9 cellular contexts compared by ENCODE assay signal in the genomic region with DNA sequence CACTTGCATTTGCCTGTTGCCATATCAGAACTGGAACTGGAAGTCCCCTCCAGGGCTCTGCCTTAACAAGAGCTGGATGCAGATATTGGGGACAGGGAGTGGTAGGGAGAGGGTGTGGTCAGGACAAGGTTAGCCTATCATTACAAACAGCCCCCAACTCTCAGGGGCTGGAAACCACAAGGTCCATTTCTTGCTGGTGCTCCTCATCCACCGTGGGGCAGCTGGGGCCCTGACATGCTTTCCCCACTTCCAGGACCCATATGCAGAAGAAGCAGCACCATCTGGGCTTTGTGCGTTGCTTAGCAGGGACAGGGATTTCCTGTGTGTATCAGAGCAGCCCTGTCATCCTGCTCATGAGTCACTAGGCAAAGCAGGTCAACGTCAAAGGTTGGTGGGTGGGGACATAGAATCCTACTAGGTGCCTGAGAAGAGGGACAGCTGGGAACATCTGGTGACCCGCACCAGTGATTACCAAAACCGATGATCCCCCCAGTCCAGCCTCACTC. TPM values are rescaled to one million over a fixed set of nuclear protein-coding genes. Genes with fewer than 3 reads are reported as not detected.
DNase-seq lines count a peak whose midpoint lies in the region; ATAC-seq and TF ChIP-seq lines count a peak whose summit lies in the region.
"Had no signal": no experiment of that assay in that cellular context is flagged by ENCODE, and none has a peak within 500 bp of the region (broad histone marks: within the 10 kb centered on the region; RNA-seq: fewer than 3 reads in every experiment).

No MANE protein-coding gene starts in this region.

- in situ Hi-C loops in KBM-7 (cut with MboI; ENCODE audit: low pct_unique_long_range_greater_than_20kb, low sequenced_read_pairs): no loop called here

- DNase-seq in EL (peak; percentile 66), HPDE6-E6E7 (ENCODE audit: extremely low spot score) (peak; percentile 70), iris pigment epithelial cell (ENCODE audit: low read depth) (peak; percentile 73), ureter (ENCODE audit: low spot score) (no peak), KBM-7 (no peak), NCI-H1105 (lab: John Stamatoyannopoulos, UW) (no peak)
- peak; percentile 81 for DNase-seq in activated CD8-positive, alpha-beta T cell treated with anti-CD3 and anti-CD28 coated beads for 36 hours
- DNase-seq: heart right ventricle had no signal

- CTCF ChIA-PET in activated CD8-positive, alpha-beta T cell treated with anti-CD3 and anti-CD28 coated beads for 36 hours (lab: Charles Lee): interaction anchor here (1.1 to 1.4 kb wide), 2 partner anchors 9 to 27 kb away, joined by 3 to 4 read pairs; partner anchors contain the start of gene RGS9

- H3K4me1 Mint-ChIP-seq in activated CD8-positive, alpha-beta T cell treated with anti-CD3 and anti-CD28 coated beads for 36 hours (ENCODE audit: low read depth): peaks cover 13% of the 10 kb centered on the region

- H3K27me3 Mint-ChIP-seq in activated CD8-positive, alpha-beta T cell treated with anti-CD3 and anti-CD28 coated beads for 36 hours: no peaks in the 10 kb centered on the region

- peak; percentile 97 for ATAC-seq in GM21529 (IDR thresholded peaks at IDR 0.05; ENCODE audit: unreplicated experiment)
- peak; percentile 100 for ATAC-seq in activated CD8-positive, alpha-beta T cell treated with anti-CD3 and anti-CD28 coated beads for 36 hours

- intact Hi-C loops in activated CD8-positive, alpha-beta T cell treated with anti-CD3 and anti-CD28 coated beads for 36 hours (cut with micrococcal nuclease): no loop called here

- POLR2A ChIA-PET in activated CD8-positive, alpha-beta T cell treated with anti-CD3 and anti-CD28 coated beads for 36 hours (lab: Charles Lee): no interaction called here

- no peak overlapping the region for H3K4me3 Mint-ChIP-seq in activated CD8-positive, alpha-beta T cell treated with anti-CD3 and anti-CD28 coated beads for 36 hours

- peak overlapping the region; percentile 18 for H3K27ac Mint-ChIP-seq in activated CD8-positive, alpha-beta T cell treated with anti-CD3 and anti-CD28 coated beads for 36 hours

- no peak for TF ChIP-seq CTCF in activated CD8-positive, alpha-beta T cell treated with anti-CD3 and anti-CD28 coated beads for 36 hours (IDR thresholded peaks at IDR 0.05)

- H3K9me3 Mint-ChIP-seq in activated CD8-positive, alpha-beta T cell treated with anti-CD3 and anti-CD28 coated beads for 36 hours: no peaks in the 10 kb centered on the region

- no peaks in the 10 kb centered on the region for H3K36me3 Mint-ChIP-seq in activated CD8-positive, alpha-beta T cell treated with anti-CD3 and anti-CD28 coated beads for 36 hours (ENCODE audit: low read depth)

RNA-seq across cellular contexts. Expression of gene RGS9, which starts 26.9 kb away (rescaled TPM):
- total RNA-seq in activated CD8-positive, alpha-beta T cell treated with anti-CD3 and anti-CD28 coated beads for 36 hours: 1 to 10 TPM; 1.3 to 1.9 TPM
- total RNA-seq in ureter: 6.1 TPM

Comparison
In these comparisons a context has a peak if more than half of its experiments do, and no peak if none do; other contexts are left out.
1. DNase-seq: peak in EL (single experiment), HPDE6-E6E7 (single experiment), activated CD8-positive, alpha-beta T cell treated with anti-CD3 and anti-CD28 coated beads for 36 hours (single experiment) and iris pigment epithelial cell (single experiment); none in ureter (single experiment), KBM-7 (single experiment) and NCI-H1105 (single experiment).